In genomic region chr2:62570861-62571698, GRCh38 we compare ENCODE assay signal across 9 cellular contexts.
DNase-seq lines count a peak whose midpoint lies in the region; ATAC-seq and TF ChIP-seq lines count a peak whose summit lies in the region.
"Had no signal": no experiment of that assay in that cellular context is flagged by ENCODE, and none has a peak within 500 bp of the region (broad histone marks: within the 10 kb centered on the region; RNA-seq: fewer than 3 reads in every experiment).

No MANE protein-coding gene starts in this region.

- intact Hi-C loops in Caco-2 (cut with micrococcal nuclease; ENCODE audit: unreplicated experiment) (loop anchor here (1.0 to 5.0 kb wide), 10 partner anchors 7 to 204 kb away; partner anchors contain the start of genes EHBP1 and TMEM17), right cardiac atrium (cut with DNase I) (no loop called here), posterior cingulate gyrus (cut with DNase I) (no loop called here)

- no peak overlapping the region for H3K27ac ChIP-seq in right cardiac atrium (ENCODE audit: low read length)

- peaks cover 63% of the 10 kb centered on the region for H3K4me1 Mint-ChIP-seq in Caco-2 (ENCODE audit: low read depth, unreplicated experiment)
- H3K4me1 Mint-ChIP-seq in activated naive CD8-positive, alpha-beta T cell treated with anti-CD3 and anti-CD28 coated beads, Interleukin-2, amount 50 U/mL, for 24 hours, result peaks cover 1% of the 10 kb centered on the region

- peaks cover 84% of the 10 kb centered on the region for H3K4me1 ChIP-seq in Caco-2
- no peaks in the 10 kb centered on the region for H3K4me1 ChIP-seq in right cardiac atrium (ENCODE audit: control insufficient read depth, insufficient read depth, low read length)

- BruUV-seq in Caco-2 (replicated peaks; lab: Mats Ljungman, UMichigan), result no TSS peak

- peak overlapping the region; percentile 90 for H3K4me3 Mint-ChIP-seq in Caco-2 (ENCODE audit: unreplicated experiment)
- H3K4me3 Mint-ChIP-seq in activated naive CD8-positive, alpha-beta T cell treated with anti-CD3 and anti-CD28 coated beads, Interleukin-2, amount 50 U/mL, for 24 hours, result no peak overlapping the region

- DNase-seq in Caco-2 (peak; percentile 74 to 80), right cardiac atrium (peak; percentile 26 to 58 (median 54)), posterior cingulate gyrus (peak in 8 of 10 donors; percentile 17 to 90 (median 42)), SW 1271 (lab: John Stamatoyannopoulos, UW) (no peak), ureter (ENCODE audit: low spot score) (no peak), HPDE6-E6E7 (ENCODE audit: extremely low spot score) (no peak)
- DNase-seq in activated naive CD8-positive, alpha-beta T cell treated with anti-CD3 and anti-CD28 coated beads, Interleukin-2, amount 50 U/mL, for 24 hours, result peak; percentile 7
- DNase-seq: Karpas-422 had no signal

- H3K9me3 ChIP-seq in Caco-2 (peaks cover 5% of the 10 kb centered on the region; the same call in 1 of the 2 replicates), right cardiac atrium (ENCODE audit: control insufficient read depth, low read length) (no peaks in the 10 kb centered on the region)

- WGBS in right cardiac atrium, result 10% methylated on average over 35 of the region's 35 CpGs

- CTCF ChIA-PET in Caco-2 (lab: Charles Lee), result interaction anchor here (1.2 to 1.6 kb wide), 3 partner anchors 93 to 103 kb away, joined by 3 to 6 read pairs (median 5); no protein-coding TSS in a partner anchor

- no peaks in the 10 kb centered on the region for H3K36me3 ChIP-seq in Caco-2 (ENCODE audit: control insufficient read depth, insufficient read depth, low read length)

- no peaks in the 10 kb centered on the region for H3K27me3 Mint-ChIP-seq in Caco-2 (ENCODE audit: insufficient read depth, unreplicated experiment)
- peaks cover 31% of the 10 kb centered on the region for H3K27me3 Mint-ChIP-seq in activated naive CD8-positive, alpha-beta T cell treated with anti-CD3 and anti-CD28 coated beads, Interleukin-2, amount 50 U/mL, for 24 hours

- H3K27me3 ChIP-seq in Caco-2 (replicated peaks; ENCODE audit: control insufficient read depth, insufficient read depth, low read length) (no peaks in the 10 kb centered on the region), right cardiac atrium (ENCODE audit: control insufficient read depth, insufficient read depth) (no peaks in the 10 kb centered on the region)

- peaks cover 29% of the 10 kb centered on the region for H3K36me3 Mint-ChIP-seq in Caco-2 (ENCODE audit: insufficient read depth, unreplicated experiment)
- no peaks in the 10 kb centered on the region for H3K36me3 Mint-ChIP-seq in activated naive CD8-positive, alpha-beta T cell treated with anti-CD3 and anti-CD28 coated beads, Interleukin-2, amount 50 U/mL, for 24 hours (ENCODE audit: low read depth)

- peak overlapping the region; percentile 48 for H3K27ac Mint-ChIP-seq in Caco-2 (ENCODE audit: unreplicated experiment)
- no peak overlapping the region for H3K27ac Mint-ChIP-seq in activated naive CD8-positive, alpha-beta T cell treated with anti-CD3 and anti-CD28 coated beads, Interleukin-2, amount 50 U/mL, for 24 hours

- H3K4me3 ChIP-seq in Caco-2 (ENCODE audit: low read depth, low read length) (peak overlapping the region; percentile 48), right cardiac atrium (ENCODE audit: low read length) (peak overlapping the region; percentile 4)

- TF ChIP-seq CTCF in Caco-2 (IDR thresholded peaks at IDR 0.05; ENCODE audit: insufficient read depth in 1 of 2, low read depth in 1 of 2, low read length in 1 of 2, severe bottlenecking in 1 of 2, unreplicated experiment in 1 of 2), result no peak

- ATAC-seq in activated naive CD8-positive, alpha-beta T cell treated with anti-CD3 and anti-CD28 coated beads, Interleukin-2, amount 50 U/mL, for 24 hours, result no peak
- peak; percentile 65 to 77 for ATAC-seq in right cardiac atrium
- ATAC-seq in GM18517 (IDR thresholded peaks at IDR 0.05; ENCODE audit: unreplicated experiment), result no peak

- POLR2A ChIA-PET in Caco-2 (lab: Charles Lee), result interaction anchor here (0.6 to 2.0 kb wide), 9 partner anchors 31 to 134 kb away, joined by 3 to 17 read pairs (median 4); partner anchors contain the start of genes EHBP1 and TMEM17

- peaks cover 16% of the 10 kb centered on the region for H3K9me3 Mint-ChIP-seq in Caco-2 (ENCODE audit: unreplicated experiment)
- H3K9me3 Mint-ChIP-seq in activated naive CD8-positive, alpha-beta T cell treated with anti-CD3 and anti-CD28 coated beads, Interleukin-2, amount 50 U/mL, for 24 hours, result no peaks in the 10 kb centered on the region

Comparison
In these comparisons a context has a peak if more than half of its experiments do, and no peak if none do; other contexts are left out.
1. DNase-seq: peak in Caco-2 (2 of 2), activated naive CD8-positive, alpha-beta T cell treated with anti-CD3 and anti-CD28 coated beads, Interleukin-2, amount 50 U/mL, for 24 hours (single experiment), right cardiac atrium (3 of 3) and posterior cingulate gyrus (8 of 10); none in SW 1271 (0 of 2), ureter (single experiment) and HPDE6-E6E7 (single experiment).
2. ATAC-seq: peak in right cardiac atrium (2 of 2); none in activated naive CD8-positive, alpha-beta T cell treated with anti-CD3 and anti-CD28 coated beads, Interleukin-2, amount 50 U/mL, for 24 hours (single experiment) and GM18517 (single experiment).